Comparison of ENCODE assay signal across 21 cellular contexts in the genomic region with DNA sequence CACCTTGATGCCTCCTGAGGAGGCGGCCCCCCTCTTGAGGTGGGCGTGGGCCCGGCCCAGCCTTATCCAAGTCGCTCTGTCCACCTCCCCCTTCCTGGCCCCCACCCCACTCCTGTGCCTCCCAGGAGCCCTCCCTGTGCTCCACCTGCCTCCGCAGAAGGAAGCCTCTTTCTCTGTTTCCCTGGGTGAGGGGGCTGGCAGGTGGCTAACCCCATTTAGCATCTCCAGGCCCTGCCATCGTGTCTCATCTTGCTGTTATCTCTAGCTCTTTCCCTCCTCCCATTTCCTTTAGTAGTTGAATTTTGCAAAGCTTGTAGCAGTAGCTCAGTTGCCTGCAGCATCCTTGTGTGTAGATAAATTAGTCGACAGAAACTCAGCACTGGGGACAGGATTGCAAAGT.
"Had no signal": no experiment of that assay in that cellular context is flagged by ENCODE, and none has a peak within 500 bp of the region (broad histone marks: within the 10 kb centered on the region; RNA-seq: fewer than 3 reads in every experiment).

No MANE protein-coding gene starts in this region.

- H3K9me3 Mint-ChIP-seq: dendritic cell treated with granulocyte-macrophage colony-stimulating factor and Interleukin-4, amounts not matched to agents 40 ng/mL and 50 ng/mL, for 4 days; effector memory CD8-positive, alpha-beta T cell; nephron progenitor cell; type B pancreatic cell had no signal

- H3K4me3 ChIP-seq: lung, prostate gland, sigmoid colon, skin epidermis, suprapubic skin, thyroid gland had no signal

- H3K9me3 ChIP-seq: prostate gland, sigmoid colon, suprapubic skin, thyroid gland had no signal

- H3K4me3 Mint-ChIP-seq: dendritic cell treated with granulocyte-macrophage colony-stimulating factor and Interleukin-4, amounts not matched to agents 40 ng/mL and 50 ng/mL, for 4 days; effector memory CD8-positive, alpha-beta T cell; nephron progenitor cell; type B pancreatic cell had no signal

- ATAC-seq: effector memory CD8-positive, alpha-beta T cell; foreskin keratinocyte; left colon; left ventricle myocardium superior had no signal

- H3K9ac ChIP-seq: parathyroid adenoma had no signal

- H3K27ac Mint-ChIP-seq: dendritic cell treated with granulocyte-macrophage colony-stimulating factor and Interleukin-4, amounts not matched to agents 40 ng/mL and 50 ng/mL, for 4 days; effector memory CD8-positive, alpha-beta T cell; type B pancreatic cell had no signal

- H3K27me3 Mint-ChIP-seq: dendritic cell treated with granulocyte-macrophage colony-stimulating factor and Interleukin-4, amounts not matched to agents 40 ng/mL and 50 ng/mL, for 4 days; effector memory CD8-positive, alpha-beta T cell; naive B cell; type B pancreatic cell had no signal

- H2AFZ ChIP-seq: parathyroid adenoma had no signal

- H3K27ac ChIP-seq: foreskin keratinocyte, parathyroid adenoma, prostate gland, sigmoid colon, skin epidermis, suprapubic skin, thyroid gland had no signal

- H3K27me3 ChIP-seq: foreskin keratinocyte, sigmoid colon, suprapubic skin, thyroid gland had no signal

- H3K4me1 ChIP-seq: foreskin keratinocyte had no signal

- DNase-seq: effector memory CD8-positive, alpha-beta T cell; erythroblast; foreskin keratinocyte; left colon; left ventricle myocardium superior; mesendoderm; naive B cell; nephron progenitor cell; retina; stimulated activated CD4-positive, alpha-beta T cell treated with anti-CD3 and anti-CD28 coated beads, Interleukin-2, amount 100 ng/mL, for 24 hours; stimulated activated CD4-positive, alpha-beta T cell treated with anti-CD3 and anti-CD28 coated beads, Interleukin-4, amount 100 ng/mL, for 4 hours; stimulated activated naive CD4-positive, alpha-beta T cell; thyroid gland had no signal
